1 cellular context compared by ENCODE assay signal in the genomic region with DNA sequence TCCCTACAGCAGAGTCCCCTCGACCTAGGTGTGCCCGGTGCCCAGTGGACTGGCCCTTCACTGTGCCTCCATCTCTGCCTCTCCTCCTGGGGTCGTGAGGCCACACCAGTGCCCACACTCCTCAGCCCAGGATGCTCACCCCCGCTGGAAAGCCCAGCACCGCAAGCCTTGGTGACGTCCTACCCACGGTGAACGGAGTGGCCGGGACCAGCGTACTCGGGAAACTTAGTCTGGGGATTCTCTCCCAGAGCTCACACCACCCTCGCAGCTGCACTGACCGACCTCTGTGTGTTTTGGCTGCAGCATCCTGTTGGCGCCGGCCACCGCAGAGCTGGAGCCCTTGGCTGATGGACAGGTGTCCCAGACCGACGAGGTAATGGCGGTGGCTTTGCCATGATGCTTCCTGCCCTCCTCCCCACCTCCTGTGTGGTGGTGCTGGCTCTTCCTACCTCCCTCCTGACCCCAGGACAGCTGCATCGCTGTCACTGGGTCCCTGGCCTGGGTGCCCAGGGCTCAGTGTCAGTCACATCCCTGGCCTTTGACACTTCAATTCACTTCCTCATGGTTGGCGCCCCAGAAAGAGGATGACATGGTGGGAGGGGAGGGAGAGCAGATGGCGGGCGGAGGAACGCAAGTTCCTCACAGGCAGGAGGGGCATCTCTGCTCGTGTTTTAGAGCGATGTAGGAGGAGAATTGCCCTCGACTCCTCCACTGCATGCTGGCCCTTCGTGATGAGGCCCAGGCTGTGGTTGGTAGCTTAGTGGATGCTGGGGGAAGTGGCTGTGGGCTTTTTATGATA.
TF ChIP-seq lines count a peak whose summit lies in the region.

No MANE protein-coding gene starts in this region.

TF ChIP-seq in GM12878, 131 proteins besides CTCF, POLR2A, EP300 and RAD21:
- TF ChIP-seq PBX3 (IDR thresholded peaks at IDR 0.05; ENCODE audit: insufficient replicate concordance, low read depth, low read length) (no peak), ZBTB11 (CRISPR knock-in tag; IDR thresholded peaks at IDR 0.05) (no peak), MEF2A (IDR thresholded peaks at IDR 0.05; ENCODE audit: insufficient read depth, low read depth, low read length) (no peak), ZNF592 (IDR thresholded peaks at IDR 0.05) (no peak)
